In genomic region chr18:63980896-63981454, GRCh38 we compare ENCODE assay signal across 30 cellular contexts. TPM values are rescaled to one million over a fixed set of nuclear protein-coding genes. Genes with fewer than 3 reads are reported as not detected.
DNase-seq lines count a peak whose midpoint lies in the region; ATAC-seq and TF ChIP-seq lines count a peak whose summit lies in the region.
"Had no signal": no experiment of that assay in that cellular context is flagged by ENCODE, and none has a peak within 500 bp of the region (broad histone marks: within the 10 kb centered on the region; RNA-seq: fewer than 3 reads in every experiment).

No MANE protein-coding gene starts in this region.

- CTCF ChIA-PET in activated CD4-positive, alpha-beta T cell treated with anti-CD3 and anti-CD28 coated beads, Interleukin-2, amount 10 ng/mL, durations not matched to agents 7 days and 5 days (lab: Charles Lee) = no interaction called here

- DNase-seq in AML-193 (lab: John Stamatoyannopoulos, UW) = peak; percentile 88 to 94
- DNase-seq in Jurkat, Clone E6-1 (ENCODE audit: low read depth, low spot score) = peak; percentile 65
- peak; percentile 22 for DNase-seq in SIG-M5 (lab: John Stamatoyannopoulos, UW)
- DNase-seq in midbrain (lab: John Stamatoyannopoulos, UW) = peak; percentile 6
- no peak for DNase-seq in GM10266 (ENCODE audit: extremely low spot score)
- no peak for DNase-seq in activated CD4-positive, alpha-beta T cell treated with anti-CD3 and anti-CD28 coated beads, Interleukin-2, amount 10 ng/mL, durations not matched to agents 7 days and 5 days
- DNase-seq in NCI-H2081 treated with DMSO at 0.1 percent for 48 hours (lab: John Stamatoyannopoulos, UW) = no peak
- DNase-seq: activated CD4-positive, alpha-beta T cell treated with anti-CD3 and anti-CD28 coated beads for 1 hour; activated CD8-positive, alpha-beta T cell treated with anti-CD3 and anti-CD28 coated beads for 36 hours; activated effector memory CD4-positive, alpha-beta T cell treated with Interleukin-2 at 50 U/mL for 16 hours; DMS153; hippocampal formation; NCI-H1048; NCI-H1694; NCI-H2171; NCI-H524; occipital lobe; Peyer's patch; SJCRH30; stimulated activated naive CD4-positive, alpha-beta T cell treated with Interleukin-2 at 50 U/mL for 16 hours; T-helper 17 cell had no signal

- no peak for TF ChIP-seq CTCF in GM10266 (IDR thresholded peaks at IDR 0.05; ENCODE audit: control insufficient read depth, insufficient read depth, low read depth, missing control alignments)

- POLR2A ChIA-PET in activated CD4-positive, alpha-beta T cell treated with anti-CD3 and anti-CD28 coated beads, Interleukin-2, amount 10 ng/mL, durations not matched to agents 7 days and 5 days (lab: Charles Lee) = no interaction called here

- H3K4me3 ChIP-seq in Jurkat, Clone E6-1 (ENCODE audit: low read length) = no peak overlapping the region; the same call in 1 of the 2 replicates
- H3K4me3 ChIP-seq: gastroesophageal sphincter, HAP-1, Peyer's patch, SJCRH30 had no signal

- H3K36me3 Mint-ChIP-seq in activated CD4-positive, alpha-beta T cell treated with anti-CD3 and anti-CD28 coated beads, Interleukin-2, amount 10 ng/mL, durations not matched to agents 7 days and 5 days (ENCODE audit: low read depth) = peaks cover 1% of the 10 kb centered on the region

- ATAC-seq in HG03280 (IDR thresholded peaks at IDR 0.05; ENCODE audit: unreplicated experiment) = no peak
- ATAC-seq: activated CD8-positive, alpha-beta T cell treated with anti-CD3 and anti-CD28 coated beads for 36 hours; gastroesophageal sphincter; T-helper 17 cell had no signal

- peaks cover 12% of the 10 kb centered on the region for H3K4me1 Mint-ChIP-seq in activated CD4-positive, alpha-beta T cell treated with anti-CD3 and anti-CD28 coated beads, Interleukin-2, amount 10 ng/mL, durations not matched to agents 7 days and 5 days

- H3K27me3 Mint-ChIP-seq in activated CD4-positive, alpha-beta T cell treated with anti-CD3 and anti-CD28 coated beads, Interleukin-2, amount 10 ng/mL, durations not matched to agents 7 days and 5 days = no peaks in the 10 kb centered on the region
- H3K27me3 Mint-ChIP-seq: activated CD8-positive, alpha-beta T cell treated with anti-CD3 and anti-CD28 coated beads for 36 hours; B cell; central memory CD8-positive, alpha-beta T cell had no signal

- H3K27ac Mint-ChIP-seq in activated CD4-positive, alpha-beta T cell treated with anti-CD3 and anti-CD28 coated beads, Interleukin-2, amount 10 ng/mL, durations not matched to agents 7 days and 5 days = no peak overlapping the region
- H3K27ac Mint-ChIP-seq: activated CD8-positive, alpha-beta T cell treated with anti-CD3 and anti-CD28 coated beads for 36 hours; B cell had no signal

- H3K9me3 Mint-ChIP-seq in activated CD4-positive, alpha-beta T cell treated with anti-CD3 and anti-CD28 coated beads, Interleukin-2, amount 10 ng/mL, durations not matched to agents 7 days and 5 days = no peaks in the 10 kb centered on the region
- H3K9me3 Mint-ChIP-seq: activated CD8-positive, alpha-beta T cell treated with anti-CD3 and anti-CD28 coated beads for 36 hours; central memory CD8-positive, alpha-beta T cell had no signal

- no peak overlapping the region for H3K4me3 Mint-ChIP-seq in activated CD4-positive, alpha-beta T cell treated with anti-CD3 and anti-CD28 coated beads, Interleukin-2, amount 10 ng/mL, durations not matched to agents 7 days and 5 days
- H3K4me3 Mint-ChIP-seq: activated CD8-positive, alpha-beta T cell treated with anti-CD3 and anti-CD28 coated beads for 36 hours; B cell; T-helper 17 cell had no signal

RNA-seq across cellular contexts. Expression of gene SERPINB8, which starts 11.1 kb away (rescaled TPM):
- polyA plus RNA-seq in Jurkat, Clone E6-1 (2012; ENCODE audit: insufficient read depth, insufficient read length) = 10.7 TPM
- 1 to 10 TPM; 5.3 to 6.1 TPM for total RNA-seq in activated CD4-positive, alpha-beta T cell treated with anti-CD3 and anti-CD28 coated beads, Interleukin-2, amount 10 ng/mL, durations not matched to agents 7 days and 5 days

RNA-seq across cellular contexts. Expression of gene HMSD, which starts 31.9 kb away (rescaled TPM):
- not detected for polyA plus RNA-seq in Jurkat, Clone E6-1 (2012; ENCODE audit: insufficient read depth, insufficient read length)
- 1 to 10 TPM in 1 of 2 experiments, under 1 TPM in 1; 0.94 to 1.0 TPM for total RNA-seq in activated CD4-positive, alpha-beta T cell treated with anti-CD3 and anti-CD28 coated beads, Interleukin-2, amount 10 ng/mL, durations not matched to agents 7 days and 5 days
- total RNA-seq: B cell, dermis microvascular lymphatic vessel endothelial cell, gastroesophageal sphincter, mesenteric fat pad, Peyer's patch, pulmonary artery endothelial cell, SJCRH30, T-helper 17 cell, thoracic aorta had no signal

Comparison
In these comparisons a context has a peak if more than half of its experiments do, and no peak if none do; other contexts are left out.
1. DNase-seq: peak in AML-193 (2 of 2), Jurkat, Clone E6-1 (single experiment), SIG-M5 (single experiment) and midbrain (single experiment); none in GM10266 (single experiment), activated CD4-positive, alpha-beta T cell treated with anti-CD3 and anti-CD28 coated beads, Interleukin-2, amount 10 ng/mL, durations not matched to agents 7 days and 5 days (single experiment) and NCI-H2081 treated with DMSO at 0.1 percent for 48 hours (single experiment).